In the genomic region with DNA sequence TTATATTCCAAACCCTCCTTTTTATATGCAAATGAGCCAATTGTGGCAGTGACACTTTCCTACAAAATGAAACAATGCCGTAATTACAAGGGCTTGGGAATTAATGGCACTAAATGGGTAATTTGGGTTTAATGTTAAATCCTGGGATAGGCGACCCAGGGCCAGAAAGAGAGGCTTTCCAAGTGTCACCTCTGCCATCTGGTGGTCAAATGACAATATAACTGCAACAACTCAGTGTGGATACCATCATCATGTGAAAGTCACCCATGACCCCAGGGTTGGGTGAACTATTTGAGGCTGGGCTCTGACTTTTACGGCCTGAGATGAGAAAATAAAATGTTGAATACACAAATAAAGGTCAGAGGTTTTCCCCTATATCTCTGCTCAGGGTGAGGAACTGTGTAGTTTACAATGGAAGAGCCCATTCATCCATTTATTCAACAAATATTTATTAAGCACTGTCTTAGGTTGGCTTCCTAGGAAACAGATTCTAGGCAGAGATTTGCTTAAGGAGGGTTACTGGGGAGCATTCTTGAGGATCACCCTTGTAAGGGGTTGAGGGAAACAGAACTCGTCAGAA, we compare ENCODE assay signal across 8 cellular contexts. TPM values are rescaled to one million over a fixed set of nuclear protein-coding genes. Genes with fewer than 3 reads are reported as not detected.
DNase-seq lines count a peak whose midpoint lies in the region; ATAC-seq and TF ChIP-seq lines count a peak whose summit lies in the region.

No MANE protein-coding gene starts in this region.

- H3K4me1 ChIP-seq in ascending aorta (no peaks in the 10 kb centered on the region), smooth muscle cell (ENCODE audit: low read depth) (peaks cover 8% of the 10 kb centered on the region)

- H3K36me3 ChIP-seq in ascending aorta (no peaks in the 10 kb centered on the region), smooth muscle cell (ENCODE audit: low read depth) (no peaks in the 10 kb centered on the region)

- H3K4me2 ChIP-seq in smooth muscle cell = no peak overlapping the region

- TF ChIP-seq CTCF in ascending aorta (IDR thresholded peaks at IDR 0.05) (peak; percentile 53 to 77 (median 63)), smooth muscle cell (IDR thresholded peaks at IDR 0.05; ENCODE audit: borderline replicate concordance, insufficient read depth, poor library complexity, severe bottlenecking) (peak; percentile 69)

- H3K36me3 Mint-ChIP-seq in activated CD4-positive, alpha-beta T cell treated with anti-CD3 and anti-CD28 coated beads for 36 hours (ENCODE audit: low read depth) = no peaks in the 10 kb centered on the region

- intact Hi-C loops in activated CD4-positive, alpha-beta T cell treated with anti-CD3 and anti-CD28 coated beads for 36 hours (cut with DNase I, micrococcal nuclease) = loop anchor here (1.0 to 2.0 kb wide), 3 partner anchors 662 to 781 kb away; no protein-coding TSS in a partner anchor
- intact Hi-C loops in ascending aorta (cut with DNase I) = loop anchor here (1.0 kb wide), 1 partner anchor 782 kb away; no protein-coding TSS in a partner anchor

- H3K9ac ChIP-seq in smooth muscle cell (ENCODE audit: low read depth) = no peak overlapping the region

- H4K20me1 ChIP-seq in smooth muscle cell (ENCODE audit: low read depth) = no peaks in the 10 kb centered on the region

- H3K4me1 Mint-ChIP-seq in activated CD4-positive, alpha-beta T cell treated with anti-CD3 and anti-CD28 coated beads for 36 hours = peaks cover 5% of the 10 kb centered on the region

- H3K4me3 ChIP-seq in ascending aorta = no peak overlapping the region
- no peak overlapping the region for H3K4me3 ChIP-seq in smooth muscle cell

- 16% methylated on average over 4 of the region's 4 CpGs for WGBS in smooth muscle cell (ENCODE audit: low lambda C conversion rate)

- H3K27ac Mint-ChIP-seq in activated CD4-positive, alpha-beta T cell treated with anti-CD3 and anti-CD28 coated beads for 36 hours = no peak overlapping the region

- H3K27me3 Mint-ChIP-seq in activated CD4-positive, alpha-beta T cell treated with anti-CD3 and anti-CD28 coated beads for 36 hours = no peaks in the 10 kb centered on the region

- ATAC-seq in activated CD4-positive, alpha-beta T cell treated with anti-CD3 and anti-CD28 coated beads for 36 hours = peak; percentile 72
- ATAC-seq in HG02759 (IDR thresholded peaks at IDR 0.05; ENCODE audit: unreplicated experiment) (peak; percentile 53), HG03196 (IDR thresholded peaks at IDR 0.05; ENCODE audit: unreplicated experiment) (no peak)

- H2AFZ ChIP-seq in smooth muscle cell (ENCODE audit: low read depth) = no peak overlapping the region

- no peak overlapping the region for H3K4me3 Mint-ChIP-seq in activated CD4-positive, alpha-beta T cell treated with anti-CD3 and anti-CD28 coated beads for 36 hours

- H3K79me2 ChIP-seq in smooth muscle cell (ENCODE audit: low read depth) = no peaks in the 10 kb centered on the region

- POLR2A ChIA-PET in activated CD4-positive, alpha-beta T cell treated with anti-CD3 and anti-CD28 coated beads for 36 hours (lab: Charles Lee) = no interaction called here

- peak; percentile 48 for DNase-seq in activated CD4-positive, alpha-beta T cell treated with anti-CD3 and anti-CD28 coated beads for 36 hours
- DNase-seq in activated CD4-positive, alpha-beta T cell treated with anti-CD3 and anti-CD28 coated beads for 1 hour = no peak
- peak; percentile 25 for DNase-seq in NOMO-1 treated with DMSO at 0.1 percent for 48 hours (lab: John Stamatoyannopoulos, UW; ENCODE audit: unreplicated experiment)
- DNase-seq in ascending aorta (ENCODE audit: low spot score in 2 of 2) = no peak
- DNase-seq in hepatic stellate cell (ENCODE audit: low spot score) = peak; percentile 25
- DNase-seq in smooth muscle cell (lab: John Stamatoyannopoulos, UW; ENCODE audit: unreplicated experiment) = no peak

- no peaks in the 10 kb centered on the region for H3K9me3 ChIP-seq in ascending aorta
- no peaks in the 10 kb centered on the region for H3K9me3 ChIP-seq in smooth muscle cell (replicated peaks; ENCODE audit: low read depth)

- H3F3A ChIP-seq in smooth muscle cell (ENCODE audit: low read depth) = no peaks in the 10 kb centered on the region

- H3K9me3 Mint-ChIP-seq in activated CD4-positive, alpha-beta T cell treated with anti-CD3 and anti-CD28 coated beads for 36 hours (ENCODE audit: low read depth) = no peaks in the 10 kb centered on the region

- CTCF ChIA-PET in activated CD4-positive, alpha-beta T cell treated with anti-CD3 and anti-CD28 coated beads for 36 hours (lab: Charles Lee) = interaction anchor here (0.6 to 2.1 kb wide), 13 partner anchors 10 to 780 kb away, joined by 3 to 10 read pairs (median 3); a partner anchor contains a TSS

- H3K27ac ChIP-seq in ascending aorta (no peak overlapping the region), smooth muscle cell (ENCODE audit: low read depth) (no peak overlapping the region)

- H3K27me3 ChIP-seq in ascending aorta = no peaks in the 10 kb centered on the region
- no peaks in the 10 kb centered on the region for H3K27me3 ChIP-seq in smooth muscle cell (ENCODE audit: low read depth)

RNA-seq across cellular contexts. Expression of a gene that starts 13.6 kb away (rescaled TPM):
- total RNA-seq in activated CD4-positive, alpha-beta T cell treated with anti-CD3 and anti-CD28 coated beads for 36 hours = 10 to 100 TPM; 32.5 to 36.6 TPM
- total RNA-seq in ascending aorta (27.4 TPM), smooth muscle cell (20.9 and 21.2 TPM in 2 replicates)
- 11.3 and 12.8 TPM in 2 replicates for polyA plus RNA-seq in smooth muscle cell

RNA-seq across cellular contexts. Expression of a gene that starts 27.7 kb away (rescaled TPM):
- total RNA-seq in activated CD4-positive, alpha-beta T cell treated with anti-CD3 and anti-CD28 coated beads for 36 hours = 1 to 10 TPM; 1.5 to 2.2 TPM
- total RNA-seq in ascending aorta (15.0 TPM), smooth muscle cell (2.1 and 2.6 TPM in 2 replicates)
- polyA plus RNA-seq in smooth muscle cell = 0.08 and 0.69 TPM in 2 replicates

Comparison
In these comparisons a context has a peak if more than half of its experiments do, and no peak if none do; other contexts are left out.
1. DNase-seq: peak in activated CD4-positive, alpha-beta T cell treated with anti-CD3 and anti-CD28 coated beads for 36 hours (single experiment), NOMO-1 treated with DMSO at 0.1 percent for 48 hours (single experiment) and hepatic stellate cell (single experiment); none in activated CD4-positive, alpha-beta T cell treated with anti-CD3 and anti-CD28 coated beads for 1 hour (single experiment), ascending aorta (0 of 2) and smooth muscle cell (single experiment).